Comparison of ENCODE assay signal across 11 cellular contexts in the genomic region with DNA sequence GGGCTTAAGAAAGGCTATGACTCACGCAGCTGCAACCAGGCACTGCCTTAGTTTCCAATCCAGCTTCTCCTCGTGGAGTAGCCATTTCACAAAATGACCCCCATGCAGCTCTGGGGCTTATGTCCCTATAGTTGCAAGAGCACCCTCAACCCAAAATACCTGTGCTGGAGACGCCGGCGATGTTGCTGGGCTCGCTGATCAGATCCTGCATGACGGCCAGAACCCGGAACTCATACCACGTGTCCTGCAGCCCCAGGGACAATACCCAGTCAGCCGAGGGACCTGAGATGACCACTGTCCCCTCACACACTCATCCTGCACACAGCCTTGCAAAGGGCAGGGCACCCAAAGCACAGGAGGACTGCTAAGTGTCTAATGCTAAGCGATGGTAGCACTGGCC. TPM values are rescaled to one million over a fixed set of nuclear protein-coding genes. Genes with fewer than 3 reads are reported as not detected.
"Had no signal": no experiment of that assay in that cellular context is flagged by ENCODE, and none has a peak within 500 bp of the region (broad histone marks: within the 10 kb centered on the region; RNA-seq: fewer than 3 reads in every experiment).

No MANE protein-coding gene starts in this region.

- H3K4me3 ChIP-seq: GM23248, HAP-1 had no signal

- H3K36me3 Mint-ChIP-seq: IgD-negative memory B cell had no signal

- H3K9me3 ChIP-seq: HAP-1 had no signal

- DNase-seq: GM23248, GOT3, H7, Karpas-422, KBM-7 had no signal

- H3K4me3 Mint-ChIP-seq: IgD-negative memory B cell had no signal

- H3K9ac ChIP-seq: GM23248, KMS-11 had no signal

- H3K27ac Mint-ChIP-seq: IgD-negative memory B cell had no signal

- H3K9me3 Mint-ChIP-seq: IgD-negative memory B cell had no signal

- ATAC-seq: HCT116, HepG2 had no signal

- H3K4me2 ChIP-seq: KMS-11 had no signal

- H3K27ac ChIP-seq: GM23248, HL-60, KMS-11 had no signal

RNA-seq across cellular contexts. Expression of a gene that starts 32.1 kb away (rescaled TPM):
- total RNA-seq: GM23248, HepG2 had no signal
